Comparison of ENCODE assay signal across 7 cellular contexts in the genomic region with DNA sequence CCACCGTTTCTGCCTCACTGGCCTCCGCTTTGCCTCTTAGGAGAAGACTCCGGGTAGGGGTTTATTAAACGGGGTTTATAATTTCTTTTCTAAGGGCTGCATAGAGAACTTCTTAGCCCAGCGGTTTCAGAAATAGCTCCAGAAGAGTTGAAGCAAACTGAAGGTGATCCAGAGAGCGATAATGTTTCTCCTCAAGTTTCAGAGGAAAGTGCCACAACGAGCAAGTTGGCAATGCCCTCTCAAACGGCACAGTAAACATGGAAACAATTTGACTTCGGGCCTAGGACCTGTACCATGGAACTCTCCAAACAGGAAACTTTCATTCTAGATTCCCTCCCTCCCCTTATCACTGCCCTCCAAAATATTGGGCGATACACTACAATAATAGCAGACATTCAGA. TPM values are rescaled to one million over a fixed set of nuclear protein-coding genes. Genes with fewer than 3 reads are reported as not detected.
A peak's percentile ranks its signal among the peaks of the same experiment; 100 is the strongest.
DNase-seq lines count a peak whose midpoint lies in the region; ATAC-seq, FAIRE-seq and TF ChIP-seq lines count a peak whose summit lies in the region.

No MANE protein-coding gene starts in this region.

- H3K9ac ChIP-seq in HUES64 (ENCODE audit: low read depth, low read length), result peak overlapping the region; percentile 91
- H3K9ac ChIP-seq in keratinocyte (ENCODE audit: control insufficient read depth, extremely low read depth, insufficient read depth, low read length), result peak overlapping the region; percentile 92
- H3K9ac ChIP-seq in subcutaneous abdominal adipose tissue (ENCODE audit: low read length in 5 of 5), result peak overlapping the region; percentile 48 to 94 (median 85)

- peak overlapping the region; percentile 92 for H3K4me3 ChIP-seq in HUES64 (ENCODE audit: low read length)
- H3K4me3 ChIP-seq in keratinocyte (ENCODE audit: control insufficient read depth in 2 of 3, extremely low read depth in 1 of 3, insufficient read depth in 2 of 3, low read depth in 1 of 3, low read length in 3 of 3), result peak overlapping the region; percentile 76 to 88 (median 77)
- peak overlapping the region; percentile 88 to 97 (median 94) for H3K4me3 ChIP-seq in subcutaneous abdominal adipose tissue (ENCODE audit: low read depth in 1 of 5, low read length in 5 of 5)

- peaks cover 11% of the 10 kb centered on the region; the same call in 1 of the 2 replicates for H3K4me1 ChIP-seq in HUES64 (ENCODE audit: insufficient read depth, low read length)
- peaks cover 14% of the 10 kb centered on the region for H3K4me1 ChIP-seq in keratinocyte (ENCODE audit: control insufficient read depth, extremely low read depth, insufficient read depth, low read length)
- H3K4me1 ChIP-seq in subcutaneous abdominal adipose tissue (ENCODE audit: control insufficient read depth in 5 of 5, insufficient read depth in 5 of 5, low read length in 5 of 5), result peaks cover 2 to 26% (median 23%) of the 10 kb centered on the region in 5 donors

- no peak for DNase-seq in activated naive CD8-positive, alpha-beta T cell treated with anti-CD3 and anti-CD28 coated beads for 36 hours
- DNase-seq in keratinocyte (ENCODE audit: low read depth, low spot score) (no peak), kidney tubule cell (ENCODE audit: low spot score) (no peak), NCI-H2081 (lab: John Stamatoyannopoulos, UW) (no peak)

- H3K9me3 ChIP-seq in HUES64 (ENCODE audit: insufficient read depth, low read depth, low read length), result no peaks in the 10 kb centered on the region
- no peaks in the 10 kb centered on the region for H3K9me3 ChIP-seq in keratinocyte (ENCODE audit: control insufficient read depth, low read depth, low read length)
- no peaks in the 10 kb centered on the region for H3K9me3 ChIP-seq in subcutaneous abdominal adipose tissue (ENCODE audit: control insufficient read depth in 5 of 5, low read length in 5 of 5)

- H3K27me3 Mint-ChIP-seq in activated naive CD8-positive, alpha-beta T cell treated with anti-CD3 and anti-CD28 coated beads for 36 hours, result no peaks in the 10 kb centered on the region

- ATAC-seq in activated CD4-positive, CD25-positive, alpha-beta regulatory T cell treated with anti-CD3 and anti-CD28 coated beads, Interleukin-2, amount 50 U/mL, for 24 hours, result no peak

- H3K27ac Mint-ChIP-seq in activated naive CD8-positive, alpha-beta T cell treated with anti-CD3 and anti-CD28 coated beads for 36 hours, result peak overlapping the region; percentile 99

- FAIRE-seq in keratinocyte (lab: Jason Lieb, UNC), result no peak

- H3K27ac ChIP-seq in HUES64 (ENCODE audit: low read depth, low read length), result peak overlapping the region; percentile 91
- peak overlapping the region; percentile 90 for H3K27ac ChIP-seq in keratinocyte (ENCODE audit: control insufficient read depth, insufficient read depth, low read length)
- H3K27ac ChIP-seq in subcutaneous abdominal adipose tissue (ENCODE audit: low read depth, low read length), result peak overlapping the region; percentile 70

- WGBS in HUES64, result 20% methylated on average over 10 of the region's 10 CpGs

- H3K79me2 ChIP-seq in keratinocyte (ENCODE audit: control insufficient read depth, insufficient read depth, low read length), result peaks cover 35% of the 10 kb centered on the region

- H2AFZ ChIP-seq in keratinocyte (ENCODE audit: control insufficient read depth, low read length), result no peak overlapping the region

- no peaks in the 10 kb centered on the region for H3K9me3 Mint-ChIP-seq in activated naive CD8-positive, alpha-beta T cell treated with anti-CD3 and anti-CD28 coated beads for 36 hours

- no peak for TF ChIP-seq CTCF in keratinocyte (optimal IDR thresholded peaks at IDR 0.05 in 1 of 3, IDR thresholded peaks at IDR 0.05 in 1 of 3, conservative IDR thresholded peaks at IDR 0.05 in 1 of 3; ENCODE audit: extremely low read depth in 1 of 3, insufficient read depth in 2 of 3, low read length in 3 of 3)

- peak overlapping the region; percentile 98 for H3K4me3 Mint-ChIP-seq in activated naive CD8-positive, alpha-beta T cell treated with anti-CD3 and anti-CD28 coated beads for 36 hours

- peaks cover 37% of the 10 kb centered on the region for H3K4me1 Mint-ChIP-seq in activated naive CD8-positive, alpha-beta T cell treated with anti-CD3 and anti-CD28 coated beads for 36 hours

- no peaks in the 10 kb centered on the region for H4K20me1 ChIP-seq in keratinocyte (ENCODE audit: control insufficient read depth, extremely low read depth, insufficient read depth, low read length)

- H3K36me3 ChIP-seq in HUES64 (ENCODE audit: insufficient read depth, low read length) (peaks cover 44% of the 10 kb centered on the region), keratinocyte (ENCODE audit: control insufficient read depth in 2 of 2, extremely low read depth in 1 of 2, insufficient read depth in 2 of 2, low read length in 2 of 2) (peaks cover 5 to 10% of the 10 kb centered on the region in 2 experiments), subcutaneous abdominal adipose tissue (ENCODE audit: control insufficient read depth in 5 of 5, insufficient read depth in 5 of 5, low read length in 5 of 5) (peaks cover 3 to 27% (median 13%) of the 10 kb centered on the region in 5 donors)

- H3K27me3 ChIP-seq in HUES64 (ENCODE audit: insufficient read depth, low read length), result no peaks in the 10 kb centered on the region
- no peaks in the 10 kb centered on the region for H3K27me3 ChIP-seq in keratinocyte (ENCODE audit: control insufficient read depth, extremely low read depth, insufficient read depth, low read length)
- H3K27me3 ChIP-seq in subcutaneous abdominal adipose tissue (ENCODE audit: control insufficient read depth in 5 of 5, insufficient read depth in 4 of 5, low read length in 5 of 5), result no peaks in the 10 kb centered on the region

- peak overlapping the region; percentile 81 for H3K4me2 ChIP-seq in keratinocyte (ENCODE audit: control insufficient read depth, extremely low read depth, insufficient read depth, low read depth, low read length)

- dilution Hi-C loops in keratinocyte (cut with MboI; ENCODE audit: extremely low pct_ligation_motif_present, low sequenced_read_pairs), result no loop called here

- no peaks in the 10 kb centered on the region for H3K9me1 ChIP-seq in keratinocyte (ENCODE audit: control insufficient read depth, extremely low read depth, insufficient read depth, low read length)

- H3K36me3 Mint-ChIP-seq in activated naive CD8-positive, alpha-beta T cell treated with anti-CD3 and anti-CD28 coated beads for 36 hours, result peaks cover 34% of the 10 kb centered on the region

RNA-seq across cellular contexts. Expression of a gene that starts 1.0 kb away (rescaled TPM):
- 175 TPM for polyA plus RNA-seq in HUES64 (2013, experiment 1 of 2)
- polyA plus RNA-seq in HUES64 (2013, experiment 2 of 2), result 166 TPM
- 100 to 1,000 TPM; 174 to 178 TPM for total RNA-seq in activated naive CD8-positive, alpha-beta T cell treated with anti-CD3 and anti-CD28 coated beads for 36 hours
- polyA plus RNA-seq in keratinocyte, result 68.2 to 96.9 TPM (median 96.1 TPM) in 3 replicates
- polyA plus RNA-seq in keratinocyte (2011; ENCODE audit: low read depth), result 29.9 TPM
- polyA plus RNA-seq in keratinocyte (2011; cell fraction: cytosol; rRNA removed), result 65.5 and 77.7 TPM in 2 replicates
- 58.7 and 74.5 TPM in 2 replicates for polyA plus RNA-seq in keratinocyte (2011; cell fraction: nucleus; rRNA removed)
- 23.3 and 70.0 TPM in 2 replicates for polyA plus RNA-seq in keratinocyte (2012; ENCODE audit: low replicate concordance)
- polyA minus RNA-seq in keratinocyte, result 57.7 to 123 TPM (median 84.1 TPM) in 3 replicates
- polyA minus RNA-seq in keratinocyte (2011; cell fraction: cytosol; rRNA and poly(A)+ RNA removed), result 40.9 TPM
- polyA minus RNA-seq in keratinocyte (2011; cell fraction: nucleus; rRNA and poly(A)+ RNA removed), result 17.8 and 25.4 TPM in 2 replicates

RNA-seq across cellular contexts. Expression of a gene that starts 23.1 kb away (rescaled TPM):
- 35.1 TPM for polyA plus RNA-seq in HUES64 (2013, experiment 1 of 2)
- 45.9 TPM for polyA plus RNA-seq in HUES64 (2013, experiment 2 of 2)
- total RNA-seq in activated naive CD8-positive, alpha-beta T cell treated with anti-CD3 and anti-CD28 coated beads for 36 hours, result 10 to 100 TPM; 37.6 to 41.4 TPM
- 37.5 to 75.6 TPM (median 45.8 TPM) in 3 replicates for polyA plus RNA-seq in keratinocyte
- polyA plus RNA-seq in keratinocyte (2011; ENCODE audit: low read depth), result 86.0 TPM
- 18.6 and 33.1 TPM in 2 replicates for polyA plus RNA-seq in keratinocyte (2011; cell fraction: cytosol; rRNA removed)
- polyA plus RNA-seq in keratinocyte (2011; cell fraction: nucleus; rRNA removed), result 149 and 170 TPM in 2 replicates
- 49.0 and 49.4 TPM in 2 replicates for polyA plus RNA-seq in keratinocyte (2012; ENCODE audit: low replicate concordance)
- 33.8 to 55.7 TPM (median 41.8 TPM) in 3 replicates for polyA minus RNA-seq in keratinocyte
- 41.6 TPM for polyA minus RNA-seq in keratinocyte (2011; cell fraction: cytosol; rRNA and poly(A)+ RNA removed)
- 46.7 and 47.9 TPM in 2 replicates for polyA minus RNA-seq in keratinocyte (2011; cell fraction: nucleus; rRNA and poly(A)+ RNA removed)
